1 cellular context compared by ENCODE assay signal in genomic region chr11:77634724-77635123, GRCh38.
TF ChIP-seq lines count a peak whose summit lies in the region.

No MANE protein-coding gene starts in this region.

TF ChIP-seq in K562, 482 proteins besides CTCF, POLR2A, EP300 and RAD21 (continues in another document):
- TF ChIP-seq ZNF165 (CRISPR knock-in tag; IDR thresholded peaks at IDR 0.05; ENCODE audit: borderline replicate concordance) (no peak), MTA1 (IDR thresholded peaks at IDR 0.05; ENCODE audit: borderline replicate concordance) (no peak), ZNF507 (tag; conservative IDR thresholded peaks at IDR 0.05) (no peak), NCOA2 (IDR thresholded peaks at IDR 0.05; ENCODE audit: partially characterized antibody in 2 of 2) (no peak), L3MBTL2 (IDR thresholded peaks at IDR 0.05) (peak; percentile 88), ZKSCAN3 (CRISPR knock-in tag; IDR thresholded peaks at IDR 0.05) (no peak), ZNF76 (CRISPR knock-in tag; IDR thresholded peaks at IDR 0.05; ENCODE audit: borderline replicate concordance) (no peak), ZNF277 (CRISPR knock-in tag; IDR thresholded peaks at IDR 0.05; ENCODE audit: borderline replicate concordance) (no peak), CEBPZ (IDR thresholded peaks at IDR 0.05; ENCODE audit: borderline replicate concordance, low read depth, low read length) (no peak), E2F6 (IDR thresholded peaks at IDR 0.05; ENCODE audit: borderline replicate concordance in 1 of 2, extremely low read depth in 1 of 2, insufficient read depth in 1 of 2, insufficient read length in 1 of 2, low read depth in 1 of 2, low read length in 1 of 2, poor library complexity in 1 of 2, severe bottlenecking in 1 of 2) (peak in 1 of 2 experiments; percentile 84), ZNF518B (CRISPR knock-in tag; IDR thresholded peaks at IDR 0.05) (no peak), GABPB1 (CRISPR knock-in tag; IDR thresholded peaks at IDR 0.05) (0 out of 2 replicates have a peak, but pooled peaks have one; percentile 16), MYBL2 (IDR thresholded peaks at IDR 0.05; ENCODE audit: low read depth) (peak; percentile 51), MYBL2 (CRISPR knock-in tag; IDR thresholded peaks at IDR 0.05; ENCODE audit: borderline replicate concordance) (no peak), XRCC3 (IDR thresholded peaks at IDR 0.05) (no peak), ZSCAN32 (CRISPR knock-in tag; IDR thresholded peaks at IDR 0.05) (no peak), CBX3 (IDR thresholded peaks at IDR 0.05; ENCODE audit: borderline replicate concordance in 1 of 2, low read length in 2 of 2) (peak in 1 of 2 experiments; percentile 70; a peak in 1 of 3 replicates), E2F3 (CRISPR knock-in tag; IDR thresholded peaks at IDR 0.05) (no peak), BACH1 (tag; IDR thresholded peaks at IDR 0.05) (no peak), NKRF (IDR thresholded peaks at IDR 0.05; ENCODE audit: borderline replicate concordance) (peak; percentile 51; the same call in 1 of the 2 replicates), BHLHE40 (IDR thresholded peaks at IDR 0.05; ENCODE audit: low read length) (peak; percentile 96), HOXB6 (CRISPR knock-in tag; IDR thresholded peaks at IDR 0.05; ENCODE audit: borderline replicate concordance) (no peak), ZNF707 (CRISPR knock-in tag; conservative IDR thresholded peaks at IDR 0.05) (no peak), POLR2B (IDR thresholded peaks at IDR 0.05; ENCODE audit: low read depth, partially characterized antibody) (no peak), FOXA3 (CRISPR knock-in tag; conservative IDR thresholded peaks at IDR 0.05 in 1 of 2, IDR thresholded peaks at IDR 0.05 in 1 of 2) (no peak), TEAD1 (CRISPR knock-in tag; IDR thresholded peaks at IDR 0.05) (peak; percentile 36 to 95; a peak in 2 of 4 replicates), MNT (conservative IDR thresholded peaks at IDR 0.05) (peak in 1 of 2 experiments; percentile 60), ATF6 (CRISPR knock-in tag; IDR thresholded peaks at IDR 0.05) (no peak), ZNF175 (CRISPR knock-in tag; IDR thresholded peaks at IDR 0.05; ENCODE audit: low read depth) (no peak), ZNF121 (CRISPR knock-in tag; conservative IDR thresholded peaks at IDR 0.05) (peak; percentile 21; the same call in 1 of the 2 replicates), SMARCE1 (IDR thresholded peaks at IDR 0.05) (0 out of 2 replicates have a peak, but pooled peaks have one; percentile 15), TEAD4 (IDR thresholded peaks at IDR 0.05; ENCODE audit: low read length) (peak; percentile 72), TEAD4 (CRISPR knock-in tag; IDR thresholded peaks at IDR 0.05; ENCODE audit: borderline replicate concordance) (no peak), DIDO1 (tag; IDR thresholded peaks at IDR 0.05; ENCODE audit: low read depth) (no peak)
- TF ChIP-seq, protein P1, sequence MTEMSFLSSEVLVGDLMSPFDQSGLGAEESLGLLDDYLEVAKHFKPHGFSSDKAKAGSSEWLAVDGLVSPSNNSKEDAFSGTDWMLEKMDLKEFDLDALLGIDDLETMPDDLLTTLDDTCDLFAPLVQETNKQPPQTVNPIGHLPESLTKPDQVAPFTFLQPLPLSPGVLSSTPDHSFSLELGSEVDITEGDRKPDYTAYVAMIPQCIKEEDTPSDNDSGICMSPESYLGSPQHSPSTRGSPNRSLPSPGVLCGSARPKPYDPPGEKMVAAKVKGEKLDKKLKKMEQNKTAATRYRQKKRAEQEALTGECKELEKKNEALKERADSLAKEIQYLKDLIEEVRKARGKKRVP (CRISPR knock-in tag; IDR thresholded peaks at IDR 0.05) = no peak
